In genomic region chr3:8882617-8883016, GRCh38 we compare ENCODE assay signal across 19 cellular contexts.
A peak's percentile ranks its signal among the peaks of the same experiment; 100 is the strongest.
DNase-seq lines count a peak whose midpoint lies in the region; ATAC-seq lines count a peak whose summit lies in the region.
"Had no signal": no experiment of that assay in that cellular context is flagged by ENCODE, and none has a peak within 500 bp of the region (broad histone marks: within the 10 kb centered on the region; RNA-seq: fewer than 3 reads in every experiment).

No MANE protein-coding gene starts in this region.

- DNase-seq in kidney tubule cell (ENCODE audit: low spot score) (peak; percentile 13), COR-L47 (lab: John Stamatoyannopoulos, UW) (no peak), NCI-H226 (no peak)
- no peak for DNase-seq in NK-92 treated with Interleukin-12 subunit alpha and Interleukin-12 subunit beta, amount 100 ng/mL, for 24 hours (lab: John Stamatoyannopoulos, UW)
- no peak for DNase-seq in activated naive CD4-positive, alpha-beta T cell (lab: John Stamatoyannopoulos, UW)
- DNase-seq: activated gamma-delta T cell treated with Interleukin-2 at 50 U/mL for 16 hours; aorta; CD8-positive, alpha-beta memory T cell; foreskin melanocyte; GM23248; left lung; NCI-H1436 treated with DMSO at 0.1 percent for 48 hours; NCI-H2227 treated with DMSO at 0.1 percent for 48 hours; ovary; T-cell; WERI-Rb-1 had no signal

- peak; percentile 10 for ATAC-seq in GM19324 (IDR thresholded peaks at IDR 0.05; ENCODE audit: low FRiP score, unreplicated experiment)
- peak; percentile 44 for ATAC-seq in GM21825 (IDR thresholded peaks at IDR 0.05; ENCODE audit: unreplicated experiment)
- peak; percentile 21 for ATAC-seq in HG03354 (IDR thresholded peaks at IDR 0.05; ENCODE audit: poor library complexity, severe bottlenecking, unreplicated experiment)
- ATAC-seq: left lung, T-cell had no signal
